Comparison of ENCODE assay signal across 9 cellular contexts in genomic region chr1:115976900-115977480, GRCh38. TPM values are rescaled to one million over a fixed set of nuclear protein-coding genes. Genes with fewer than 3 reads are reported as not detected.
DNase-seq lines count a peak whose midpoint lies in the region; ATAC-seq, FAIRE-seq and TF ChIP-seq lines count a peak whose summit lies in the region.
"Had no signal": no experiment of that assay in that cellular context is flagged by ENCODE, and none has a peak within 500 bp of the region (broad histone marks: within the 10 kb centered on the region; RNA-seq: fewer than 3 reads in every experiment).

No MANE protein-coding gene starts in this region.

- H4K20me1 ChIP-seq in PC-9 (ENCODE audit: insufficient read depth), result 0 out of 2 replicates have a peak, but pooled peaks cover 4% of the 10 kb centered on the region

- POLR2A ChIA-PET in PC-9 (lab: Charles Lee; ENCODE audit: unreplicated experiment), result interaction anchor here (0.6 kb wide), 2 partner anchors 1084 to 1281 kb away, joined by 3 to 4 read pairs; no protein-coding TSS in a partner anchor

- peak overlapping the region; percentile 50 for H3K27ac ChIP-seq in PC-9
- H3K27ac ChIP-seq in esophagus muscularis mucosa (replicated peaks in 1 of 4), result peak overlapping the region; percentile 61 to 74 (median 70)
- H3K27ac ChIP-seq in neutrophil, result peak overlapping the region; percentile 96
- H3K27ac ChIP-seq: SK-N-MC had no signal

- no peak for DNase-seq in PC-9
- DNase-seq in esophagus muscularis mucosa (ENCODE audit: extremely low spot score), result no peak
- no peak for DNase-seq in AML-193 (lab: John Stamatoyannopoulos, UW)
- DNase-seq in H54 (ENCODE audit: insufficient read length, low spot score), result no peak
- DNase-seq in activated CD4-positive, alpha-beta T cell treated with anti-CD3 and anti-CD28 coated beads for 48 hours, result no peak

- no peak for FAIRE-seq in H54 (lab: Jason Lieb, UNC)

- intact Hi-C loops in PC-9 (cut with micrococcal nuclease; ENCODE audit: unreplicated experiment) (no loop called here), esophagus muscularis mucosa (cut with DNase I) (no loop called here)

- TSS peak; percentile 36 for BruUV-seq in PC-9 (replicated peaks; lab: Mats Ljungman, UMichigan)

- no peaks in the 10 kb centered on the region for H3K9me3 ChIP-seq in PC-9 (ENCODE audit: insufficient read depth, low read depth)
- H3K9me3 ChIP-seq in esophagus muscularis mucosa, result no peaks in the 10 kb centered on the region
- no peaks in the 10 kb centered on the region for H3K9me3 ChIP-seq in neutrophil

- peak overlapping the region; percentile 80 for H3K4me2 ChIP-seq in PC-9

- TF ChIP-seq EP300 in esophagus muscularis mucosa (IDR thresholded peaks at IDR 0.05), result no peak

- TF ChIP-seq CTCF in PC-9 (conservative IDR thresholded peaks at IDR 0.05) (no peak; the same call in 1 of the 2 replicates), esophagus muscularis mucosa (IDR thresholded peaks at IDR 0.05) (no peak), neutrophil (IDR thresholded peaks at IDR 0.05) (no peak)

- peak overlapping the region; percentile 85 for H2AFZ ChIP-seq in PC-9

- H3K79me2 ChIP-seq in PC-9 (ENCODE audit: low read depth), result peaks cover 13% of the 10 kb centered on the region

- no peak for TF ChIP-seq POLR2A in esophagus muscularis mucosa (IDR thresholded peaks at IDR 0.05; ENCODE audit: low read depth)
- no peak for TF ChIP-seq POLR2A in H54 (IDR thresholded peaks at IDR 0.05; ENCODE audit: low read depth, low read length)

- WGBS in esophagus muscularis mucosa, result 74% methylated on average over 13 of the region's 18 CpGs

- H3K4me1 ChIP-seq in PC-9 (replicated peaks; ENCODE audit: insufficient read depth) (peaks cover 35% of the 10 kb centered on the region), esophagus muscularis mucosa (peaks cover 8 to 19% (median 11%) of the 10 kb centered on the region in 4 donors), neutrophil (ENCODE audit: control insufficient read depth in 1 of 2, insufficient read depth in 1 of 2, low read depth in 1 of 2, low read length in 1 of 2) (peaks cover 60 to 62% of the 10 kb centered on the region in 2 experiments)

- ATAC-seq in GM21825 (IDR thresholded peaks at IDR 0.05; ENCODE audit: unreplicated experiment), result peak; percentile 13
- ATAC-seq in activated CD4-positive, CD25-positive, alpha-beta regulatory T cell treated with anti-CD3 and anti-CD28 coated beads, Interleukin-2, amount 50 U/mL, for 24 hours, result no peak

- H3K4me3 ChIP-seq in PC-9 (peak overlapping the region; percentile 66), esophagus muscularis mucosa (peak overlapping the region; percentile 60 to 67 (median 65)), neutrophil (ENCODE audit: low read depth in 1 of 2, low read length in 1 of 2) (peak overlapping the region; percentile 78 to 93)
- H3K4me3 ChIP-seq: SK-N-MC had no signal

- H3K27me3 ChIP-seq in PC-9 (ENCODE audit: insufficient read depth, low read depth), result no peaks in the 10 kb centered on the region
- peaks cover 0 to 15% (median 6%) of the 10 kb centered on the region in 4 donors for H3K27me3 ChIP-seq in esophagus muscularis mucosa
- no peaks in the 10 kb centered on the region for H3K27me3 ChIP-seq in neutrophil

- CTCF ChIA-PET in PC-9 (lab: Charles Lee), result interaction anchor here (0.6 kb wide), 1 partner anchor 146 kb away, joined by 3 read pairs; no protein-coding TSS in a partner anchor

- H3K36me3 ChIP-seq in PC-9 (ENCODE audit: low read depth) (no peaks in the 10 kb centered on the region), esophagus muscularis mucosa (no peaks in the 10 kb centered on the region), neutrophil (no peaks in the 10 kb centered on the region)

- peaks cover 26% of the 10 kb centered on the region for H3F3A ChIP-seq in PC-9 (ENCODE audit: insufficient read depth, low read depth)

- no peaks in the 10 kb centered on the region for H3K9me2 ChIP-seq in PC-9 (ENCODE audit: insufficient read depth)

RNA-seq across cellular contexts. Expression of gene SLC22A15, which starts 0.7 kb away (rescaled TPM):
- total RNA-seq in PC-9 (2021), result 1.8 and 4.5 TPM in 2 replicates
- 1 to 10 TPM; 1.8 to 2.8 (median 2.3) TPM for total RNA-seq in esophagus muscularis mucosa
